8 cellular contexts compared by ENCODE assay signal in genomic region chr13:50123515-50123861, GRCh38.
DNase-seq lines count a peak whose midpoint lies in the region; ATAC-seq and TF ChIP-seq lines count a peak whose summit lies in the region.

No MANE protein-coding gene starts in this region.

- H3K27ac ChIP-seq in Peyer's patch = peak overlapping the region; percentile 99 to 100 (median 100)
- H3K27ac ChIP-seq in sigmoid colon = peak overlapping the region; percentile 96 to 100 (median 99)

- H3K4me3 ChIP-seq in Peyer's patch (peak overlapping the region; percentile 82 to 93 (median 90)), fibroblast of mammary gland (ENCODE audit: control insufficient read depth, low read depth, low read length) (peak overlapping the region; percentile 62), sigmoid colon (peak overlapping the region; percentile 82 to 96 (median 90))

- TF ChIP-seq CTCF in Peyer's patch (IDR thresholded peaks at IDR 0.05) (no peak), fibroblast of mammary gland (conservative IDR thresholded peaks at IDR 0.05; ENCODE audit: control insufficient read depth, insufficient read depth, low read depth, low read length) (no peak), sigmoid colon (IDR thresholded peaks at IDR 0.05) (no peak)

- ATAC-seq in GM18508 (IDR thresholded peaks at IDR 0.05; ENCODE audit: insufficient read depth, unreplicated experiment) (peak; percentile 10), GM21737 (IDR thresholded peaks at IDR 0.05; ENCODE audit: unreplicated experiment) (no peak)

- TF ChIP-seq POLR2A in Peyer's patch (IDR thresholded peaks at IDR 0.05) = no peak
- no peak for TF ChIP-seq POLR2A in sigmoid colon (IDR thresholded peaks at IDR 0.05)

- TF ChIP-seq EP300 in sigmoid colon (IDR thresholded peaks at IDR 0.05) = no peak

- H3K4me1 ChIP-seq in Peyer's patch (peaks cover 10 to 42% (median 16%) of the 10 kb centered on the region in 4 donors), sigmoid colon (peaks cover 0 to 48% (median 31%) of the 10 kb centered on the region in 4 donors)

- WGBS in sigmoid colon, 2 donors = 2 to 8% methylated on average over 13 of the region's 13 CpGs

- H3K9me3 ChIP-seq in Peyer's patch (no peaks in the 10 kb centered on the region), sigmoid colon (no peaks in the 10 kb centered on the region)

- DNase-seq in Peyer's patch (no peak), fibroblast of mammary gland (ENCODE audit: low read depth) (no peak), sigmoid colon (no peak), GM03348 (ENCODE audit: low spot score) (no peak), mucosa of gallbladder (ENCODE audit: low spot score) (no peak), putamen (ENCODE audit: low spot score) (no peak)

- H3K27me3 ChIP-seq in Peyer's patch (no peaks in the 10 kb centered on the region), sigmoid colon (peaks cover 7 to 20% (median 12%) of the 10 kb centered on the region in 3 donors)

- H3K36me3 ChIP-seq in Peyer's patch (peaks cover 0 to 4% (median 0%) of the 10 kb centered on the region in 3 donors), sigmoid colon (no peaks in the 10 kb centered on the region)

- intact Hi-C loops in sigmoid colon (cut with DNase I) = loop anchor here (5.0 to 10.0 kb wide), 4 partner anchors 431 to 1681 kb away; partner anchors contain the start of genes CDADC1, DHRS12 and EBPL
